ENCODE assay signal across 8 cellular contexts in genomic region chr2:143259368-143259958, GRCh38.
DNase-seq lines count a peak whose midpoint lies in the region; ATAC-seq and TF ChIP-seq lines count a peak whose summit lies in the region.

No MANE protein-coding gene starts in this region.

- peaks cover 2% of the 10 kb centered on the region; the same call in 1 of the 2 replicates for H3K9me3 ChIP-seq in SJCRH30 (replicated peaks)
- H3K9me3 ChIP-seq in gastroesophageal sphincter, result no peaks in the 10 kb centered on the region
- H3K9me3 ChIP-seq in uterus, result no peaks in the 10 kb centered on the region

- TF ChIP-seq EP300 in gastroesophageal sphincter (IDR thresholded peaks at IDR 0.05), result no peak

- DNase-seq in COLO829 (ENCODE audit: low spot score) (peak; percentile 36), LHCN-M2 (ENCODE audit: low read depth) (peak; percentile 64), SJCRH30 (peak; percentile 63 to 87), pons (ENCODE audit: low spot score) (peak; percentile 80), uterus (peak; percentile 39 to 46)
- DNase-seq in activated naive CD4-positive, alpha-beta T cell treated with Interleukin-2 at 50 U/mL for 16 hours, result peak; percentile 73

- H3K27me3 ChIP-seq in SJCRH30 (no peaks in the 10 kb centered on the region), gastroesophageal sphincter (no peaks in the 10 kb centered on the region), uterus (no peaks in the 10 kb centered on the region)

- H3K27ac ChIP-seq in SJCRH30 (no peak overlapping the region), gastroesophageal sphincter (no peak overlapping the region), uterus (no peak overlapping the region)

- peak; percentile 58 to 81 (median 62) for TF ChIP-seq CTCF in gastroesophageal sphincter (IDR thresholded peaks at IDR 0.05)
- TF ChIP-seq CTCF in uterus (IDR thresholded peaks at IDR 0.05), result peak; percentile 56 to 72 (median 60)

- H3K4me1 ChIP-seq in SJCRH30, result peaks cover 9% of the 10 kb centered on the region
- peaks cover 0 to 5% (median 0%) of the 10 kb centered on the region in 3 donors for H3K4me1 ChIP-seq in gastroesophageal sphincter
- no peaks in the 10 kb centered on the region for H3K4me1 ChIP-seq in uterus

- H3K4me3 ChIP-seq in SJCRH30 (no peak overlapping the region), gastroesophageal sphincter (no peak overlapping the region), uterus (no peak overlapping the region)

- 7 to 10% methylated on average over 5 of the region's 5 CpGs for WGBS in gastroesophageal sphincter (ENCODE audit: low coverage in 1 of 2), 2 donors

- TF ChIP-seq POLR2A in gastroesophageal sphincter (IDR thresholded peaks at IDR 0.05) (no peak), uterus (IDR thresholded peaks at IDR 0.05) (no peak)

- H3K36me3 ChIP-seq in SJCRH30 (no peaks in the 10 kb centered on the region), gastroesophageal sphincter (no peaks in the 10 kb centered on the region), uterus (no peaks in the 10 kb centered on the region)

- peak; percentile 41 for ATAC-seq in GM19468 (IDR thresholded peaks at IDR 0.05; ENCODE audit: extremely low read depth, unreplicated experiment)
- peak; percentile 58 for ATAC-seq in gastroesophageal sphincter

- intact Hi-C loops in uterus (cut with DNase I; ENCODE audit: low total_unique reads), result no loop called here
